10 cellular contexts compared by ENCODE assay signal in genomic region chr1:2583871-2584341, GRCh38. TPM values are rescaled to one million over a fixed set of nuclear protein-coding genes. Genes with fewer than 3 reads are reported as not detected.
DNase-seq lines count a peak whose midpoint lies in the region; ATAC-seq and TF ChIP-seq lines count a peak whose summit lies in the region.
"Had no signal": no experiment of that assay in that cellular context is flagged by ENCODE, and none has a peak within 500 bp of the region (broad histone marks: within the 10 kb centered on the region; RNA-seq: fewer than 3 reads in every experiment).

No MANE protein-coding gene starts in this region.

- H3K4ac ChIP-seq in IMR-90 (ENCODE audit: low read depth, low read length) (0 out of 2 replicates have a peak overlapping the region, but pooled peaks have one; percentile 38), mesenchymal stem cell (ENCODE audit: low read depth in 1 of 2, low read length in 2 of 2) (no peak overlapping the region)

- peak overlapping the region; percentile 63 for H2AK9ac ChIP-seq in IMR-90 (replicated peaks; ENCODE audit: low read depth, low read length, poor library complexity)

- H3K4me3 ChIP-seq in IMR-90 (ENCODE audit: insufficient read depth, low read depth, low read length) = no peak overlapping the region
- no peak overlapping the region for H3K4me3 ChIP-seq in mesenchymal stem cell (ENCODE audit: insufficient read depth in 1 of 2, low read depth in 1 of 2, low read length in 2 of 2)
- no peak overlapping the region for H3K4me3 ChIP-seq in Caco-2 (ENCODE audit: low read depth, low read length)

- peaks cover 0 to 26% of the 10 kb centered on the region in 2 experiments; a peak in 2 of 4 replicates for H3K79me1 ChIP-seq in IMR-90 (ENCODE audit: low read depth in 1 of 2, low read length in 2 of 2)
- H3K79me1 ChIP-seq in mesenchymal stem cell (replicated peaks; ENCODE audit: low read length, poor library complexity, severe bottlenecking) = peaks cover 14% of the 10 kb centered on the region

- H3K23ac ChIP-seq in IMR-90 (ENCODE audit: low read depth, low read length) = no peak overlapping the region; the same call in 1 of the 2 replicates
- H3K23ac ChIP-seq in mesenchymal stem cell (ENCODE audit: low read length in 2 of 2) = no peak overlapping the region

- H4K91ac ChIP-seq in IMR-90 (ENCODE audit: insufficient read depth, low read depth, low read length) (0 out of 2 replicates have a peak overlapping the region, but pooled peaks have one; percentile 23), mesenchymal stem cell (ENCODE audit: low read length) (peak overlapping the region; percentile 18)

- TF ChIP-seq CTCF in IMR-90 (conservative IDR thresholded peaks at IDR 0.05; ENCODE audit: low read depth, low read length) (no peak), Caco-2 (IDR thresholded peaks at IDR 0.05; ENCODE audit: insufficient read depth in 1 of 2, low read depth in 1 of 2, low read length in 1 of 2, severe bottlenecking in 1 of 2, unreplicated experiment in 1 of 2) (no peak)

- no peak overlapping the region for H2BK15ac ChIP-seq in IMR-90 (ENCODE audit: low read depth, low read length)
- H2BK15ac ChIP-seq in mesenchymal stem cell (ENCODE audit: low read depth, poor library complexity, severe bottlenecking) = no peak overlapping the region

- H3K27me3 ChIP-seq in IMR-90 (ENCODE audit: control insufficient read depth, insufficient read depth, low read length) (peaks cover 5% of the 10 kb centered on the region), mesenchymal stem cell (ENCODE audit: control insufficient read depth in 1 of 2, insufficient read depth in 1 of 2, low read length in 2 of 2) (peaks cover 0 to 2% of the 10 kb centered on the region in 2 experiments), Caco-2 (replicated peaks; ENCODE audit: control insufficient read depth, insufficient read depth, low read length) (no peaks in the 10 kb centered on the region)

- TF ChIP-seq POLR2A in IMR-90 (IDR thresholded peaks at IDR 0.05; ENCODE audit: low read depth, low read length) = no peak

- dilution Hi-C loops in IMR-90 (cut with HindIII; ENCODE audit: low sequenced_read_pairs, unreplicated experiment) = no loop called here

- H3K18ac ChIP-seq in IMR-90 (ENCODE audit: low read depth, low read length) = no peak overlapping the region
- no peak overlapping the region for H3K18ac ChIP-seq in mesenchymal stem cell (ENCODE audit: low read depth in 1 of 2, low read length in 2 of 2)

- H3K4me2 ChIP-seq in IMR-90 (ENCODE audit: low read depth, low read length) (peak overlapping the region; percentile 64; the same call in 1 of the 2 replicates), mesenchymal stem cell (ENCODE audit: low read length, poor library complexity, severe bottlenecking) (no peak overlapping the region)

- H3K4me1 ChIP-seq in IMR-90 (ENCODE audit: control insufficient read depth, insufficient read depth, low read length) (peaks cover 14% of the 10 kb centered on the region), mesenchymal stem cell (ENCODE audit: control insufficient read depth, insufficient read depth, low read depth, low read length) (peaks cover 21% of the 10 kb centered on the region), Caco-2 (peaks cover 6% of the 10 kb centered on the region; the same call in 1 of the 2 replicates)

- peaks cover under 1% of the 10 kb centered on the region for H3K36me3 Mint-ChIP-seq in activated T-cell treated with anti-CD3 and anti-CD28 coated beads, Interleukin-2, amount 50 U/mL, for 4 hours (ENCODE audit: insufficient read depth)
- peaks cover 5% of the 10 kb centered on the region for H3K36me3 Mint-ChIP-seq in Caco-2 (ENCODE audit: insufficient read depth, unreplicated experiment)

- no peak overlapping the region for H3K9ac ChIP-seq in IMR-90 (ENCODE audit: low read depth, low read length)
- H3K9ac ChIP-seq in mesenchymal stem cell (ENCODE audit: low read length) = no peak overlapping the region
- H3K9ac ChIP-seq: KMS-11 had no signal

- H4K20me1 ChIP-seq in IMR-90 (ENCODE audit: insufficient read depth, low read length) = no peaks in the 10 kb centered on the region; the same call in 1 of the 2 replicates

- no peaks in the 10 kb centered on the region for H3K9me3 Mint-ChIP-seq in activated T-cell treated with anti-CD3 and anti-CD28 coated beads, Interleukin-2, amount 50 U/mL, for 4 hours
- H3K9me3 Mint-ChIP-seq in Caco-2 (ENCODE audit: unreplicated experiment) = no peaks in the 10 kb centered on the region

- in situ Hi-C loops in IMR-90 (cut with MboI; ENCODE audit: low sequenced_read_pairs) = no loop called here

- H2AK5ac ChIP-seq in IMR-90 (ENCODE audit: low read depth, low read length) (no peak overlapping the region), mesenchymal stem cell (ENCODE audit: low read length, severe bottlenecking) (no peak overlapping the region)

- H3K27me3 Mint-ChIP-seq in activated T-cell treated with anti-CD3 and anti-CD28 coated beads, Interleukin-2, amount 50 U/mL, for 4 hours (ENCODE audit: low read depth) = no peaks in the 10 kb centered on the region
- no peaks in the 10 kb centered on the region for H3K27me3 Mint-ChIP-seq in Caco-2 (ENCODE audit: insufficient read depth, unreplicated experiment)

- 10% methylated on average over 6 of the region's 14 CpGs; no CpG with 5 or more reads in 1 of the 2 experiments for WGBS in IMR-90 (ENCODE audit: extremely low coverage in 2 of 2, insufficient read length in 1 of 2), 2 experiments
- WGBS in mesenchymal stem cell = 88% methylated on average over 14 of the region's 14 CpGs

- H3K36me3 ChIP-seq in IMR-90 (ENCODE audit: control insufficient read depth, insufficient read depth, low read length) (peaks cover under 1% of the 10 kb centered on the region; the same call in 1 of the 2 replicates), mesenchymal stem cell (ENCODE audit: control insufficient read depth in 1 of 2, insufficient read depth in 2 of 2, low read depth in 1 of 2, low read length in 2 of 2) (peaks cover 0 to 7% of the 10 kb centered on the region in 2 experiments), Caco-2 (ENCODE audit: control insufficient read depth, insufficient read depth, low read length) (no peaks in the 10 kb centered on the region)

- H4K8ac ChIP-seq in IMR-90 (ENCODE audit: low read depth in 2 of 2, low read length in 2 of 2) (peak overlapping the region in 1 of 2 experiments; percentile 30; a peak in 2 of 4 replicates), mesenchymal stem cell (ENCODE audit: low read length) (no peak overlapping the region)

- peak overlapping the region; percentile 83 for H3K4me3 Mint-ChIP-seq in activated T-cell treated with anti-CD3 and anti-CD28 coated beads, Interleukin-2, amount 50 U/mL, for 4 hours
- H3K4me3 Mint-ChIP-seq in Caco-2 (ENCODE audit: unreplicated experiment) = no peak overlapping the region

- H2BK20ac ChIP-seq in IMR-90 (ENCODE audit: low read depth, low read length) = no peak overlapping the region

- no peak overlapping the region for H3K27ac ChIP-seq in IMR-90 (ENCODE audit: insufficient read depth, low read length)
- H3K27ac ChIP-seq in mesenchymal stem cell (ENCODE audit: low read length, poor library complexity, severe bottlenecking) = no peak overlapping the region
- H3K27ac ChIP-seq: KMS-11 had no signal

- H3K56ac ChIP-seq in IMR-90 (ENCODE audit: extremely low read depth, insufficient read depth, low read length) = no peak overlapping the region

- H3K9me1 ChIP-seq in IMR-90 (ENCODE audit: insufficient read depth, low read length) = peaks cover 5% of the 10 kb centered on the region

- DNase-seq in CD1c-positive myeloid dendritic cell (ENCODE audit: extremely low spot score) (peak; percentile 18), IMR-90 (peak; percentile 11), mesenchymal stem cell (no peak), Caco-2 (no peak), HK-2 (ENCODE audit: unreplicated experiment) (no peak), cerebellar cortex (ENCODE audit: low spot score) (no peak)
- DNase-seq in activated T-cell treated with anti-CD3 and anti-CD28 coated beads, Interleukin-2, amount 50 U/mL, for 4 hours = no peak
- DNase-seq: islet precursor cell had no signal

- H3K9me3 ChIP-seq in IMR-90 (ENCODE audit: control insufficient read depth, insufficient read depth, low read length) (no peaks in the 10 kb centered on the region), mesenchymal stem cell (ENCODE audit: control insufficient read depth, low read length) (no peaks in the 10 kb centered on the region), Caco-2 (no peaks in the 10 kb centered on the region)

- 0 out of 2 replicates have a peak overlapping the region, but pooled peaks have one; percentile 53 for H3K14ac ChIP-seq in IMR-90 (replicated peaks; ENCODE audit: low read depth, low read length)
- no peak overlapping the region for H3K14ac ChIP-seq in mesenchymal stem cell (ENCODE audit: low read length in 2 of 2)

- TF ChIP-seq RAD21 in IMR-90 (IDR thresholded peaks at IDR 0.05; ENCODE audit: low read length) = no peak

- H3K4me1 Mint-ChIP-seq in activated T-cell treated with anti-CD3 and anti-CD28 coated beads, Interleukin-2, amount 50 U/mL, for 4 hours (ENCODE audit: low read depth) = peaks cover 63% of the 10 kb centered on the region
- H3K4me1 Mint-ChIP-seq in Caco-2 (ENCODE audit: low read depth, unreplicated experiment) = no peaks in the 10 kb centered on the region

- POLR2A ChIA-PET in IMR-90 (lab: Charles Lee; ENCODE audit: unreplicated experiment) = no interaction called here
- POLR2A ChIA-PET in Caco-2 (lab: Charles Lee) = no interaction called here

- no peak overlapping the region for H4K5ac ChIP-seq in IMR-90 (ENCODE audit: low read depth, low read length)

- H3K27ac Mint-ChIP-seq in Caco-2 (ENCODE audit: unreplicated experiment) = no peak overlapping the region

- ATAC-seq in IMR-90 (ENCODE audit: low read depth) (no peak), HG03039 (IDR thresholded peaks at IDR 0.05; ENCODE audit: unreplicated experiment) (no peak)
- no peak for ATAC-seq in activated T-cell treated with anti-CD3 and anti-CD28 coated beads, Interleukin-2, amount 50 U/mL, for 4 hours

- BruUV-seq in IMR-90 (replicated peaks; lab: Mats Ljungman, UMichigan) (no TSS peak), Caco-2 (replicated peaks; lab: Mats Ljungman, UMichigan) (no TSS peak)

- no peak overlapping the region for H2BK12ac ChIP-seq in mesenchymal stem cell (ENCODE audit: low read length in 2 of 2)

- H2BK5ac ChIP-seq in IMR-90 (ENCODE audit: low read depth, low read length, poor library complexity, severe bottlenecking) = no peak overlapping the region
- H2BK5ac ChIP-seq in mesenchymal stem cell (ENCODE audit: low read depth, low read length, poor library complexity, severe bottlenecking) = no peak overlapping the region

- peak overlapping the region; percentile 67 for H2AFZ ChIP-seq in IMR-90 (replicated peaks; ENCODE audit: low read length, poor library complexity)
- no peak overlapping the region for H2AFZ ChIP-seq in mesenchymal stem cell (ENCODE audit: low read depth, low read length)

- CTCF ChIA-PET in IMR-90 (lab: Yijun Ruan, JAX) (interaction anchor here (0.6 kb wide), 1 partner anchor 1083 kb away, joined by 3 read pairs; no protein-coding TSS in a partner anchor), Caco-2 (lab: Charles Lee) (no interaction called here)

- intact Hi-C loops in IMR-90 (cut with micrococcal nuclease) = no loop called here
- intact Hi-C loops in Caco-2 (cut with micrococcal nuclease; ENCODE audit: unreplicated experiment) = no loop called here

- H2BK120ac ChIP-seq in IMR-90 (ENCODE audit: low read depth, low read length) = no peak overlapping the region
- no peak overlapping the region for H2BK120ac ChIP-seq in mesenchymal stem cell (ENCODE audit: low read depth, low read length)

RNA-seq across cellular contexts. Expression of gene PRXL2B, which starts 2.7 kb away (rescaled TPM):
- total RNA-seq in IMR-90 (2012; rRNA removed) (8.1 and 10.9 TPM in 2 replicates), Caco-2 (2022) (16.2 and 16.8 TPM in 2 replicates)
- 22.3 and 23.0 TPM in 2 replicates for polyA plus RNA-seq in IMR-90 (2012; rRNA removed)
- 23.1 and 35.9 TPM in 2 replicates for polyA plus RNA-seq in IMR-90 (2012; cell fraction: cytosol; rRNA removed)
- 23.6 and 41.8 TPM in 2 replicates for polyA plus RNA-seq in IMR-90 (2012; cell fraction: nucleus; rRNA removed; ENCODE audit: low replicate concordance)
- total RNA-seq in activated T-cell treated with anti-CD3 and anti-CD28 coated beads, Interleukin-2, amount 50 U/mL, for 4 hours = 10 to 100 TPM; 33.8 to 42.3 (median 40.8) TPM
- polyA plus RNA-seq in mesenchymal stem cell (2013, experiment 1 of 2) = 17.2 TPM
- 17.2 TPM for polyA plus RNA-seq in mesenchymal stem cell (2013, experiment 2 of 2)

RNA-seq across cellular contexts. Expression of gene TNFRSF14, which starts 27.7 kb away (rescaled TPM):
- 1.3 and 1.7 TPM in 2 replicates for total RNA-seq in IMR-90 (2012; rRNA removed)
- 4.2 and 4.6 TPM in 2 replicates for polyA plus RNA-seq in IMR-90 (2012; rRNA removed)
- polyA plus RNA-seq in IMR-90 (2012; cell fraction: cytosol; rRNA removed) = 3.1 and 5.7 TPM in 2 replicates
- polyA plus RNA-seq in IMR-90 (2012; cell fraction: nucleus; rRNA removed; ENCODE audit: low replicate concordance) = 32.3 and 65.2 TPM in 2 replicates
- total RNA-seq in activated T-cell treated with anti-CD3 and anti-CD28 coated beads, Interleukin-2, amount 50 U/mL, for 4 hours = 100 to 1,000 TPM in 2 of 3 donors, 10 to 100 TPM in 1; 99.3 to 164 (median 114) TPM
- 0.73 TPM for polyA plus RNA-seq in mesenchymal stem cell (2013, experiment 1 of 2)
- polyA plus RNA-seq in mesenchymal stem cell (2013, experiment 2 of 2) = 0.89 TPM
- total RNA-seq in Caco-2 (2022) = 1.5 and 3.2 TPM in 2 replicates

RNA-seq across cellular contexts. Expression of gene MMEL1, which starts 48.9 kb away (rescaled TPM):
- total RNA-seq in IMR-90 (2012; rRNA removed) = under 0.01 TPM in 2 replicates
- 0.12 and 0.20 TPM in 2 replicates for polyA plus RNA-seq in IMR-90 (2012; rRNA removed)
- polyA plus RNA-seq in IMR-90 (2012; cell fraction: cytosol; rRNA removed) = 0.11 TPM in 1 of 2 replicates, not detected in the other
- 0.47 and 0.96 TPM in 2 replicates for polyA plus RNA-seq in IMR-90 (2012; cell fraction: nucleus; rRNA removed; ENCODE audit: low replicate concordance)
- under 1 TPM in 2 of 3 donors, not detected in 1; 0.61 to 0.68 TPM for total RNA-seq in activated T-cell treated with anti-CD3 and anti-CD28 coated beads, Interleukin-2, amount 50 U/mL, for 4 hours
- polyA plus RNA-seq in mesenchymal stem cell (2013, experiment 1 of 2) = not detected
- polyA plus RNA-seq in mesenchymal stem cell (2013, experiment 2 of 2) = not detected
- not detected in 2 replicates for total RNA-seq in Caco-2 (2022)

RNA-seq across cellular contexts. Expression of gene HES5, which starts 53.8 kb away (rescaled TPM):
- total RNA-seq in IMR-90 (2012; rRNA removed) (not detected in 2 replicates), Caco-2 (2022) (not detected in 2 replicates)
- polyA plus RNA-seq in IMR-90 (2012; rRNA removed) = not detected in 2 replicates
- polyA plus RNA-seq in IMR-90 (2012; cell fraction: cytosol; rRNA removed) = 0.08 TPM in 1 of 2 replicates, not detected in the other
- 0.22 and 0.33 TPM in 2 replicates for polyA plus RNA-seq in IMR-90 (2012; cell fraction: nucleus; rRNA removed; ENCODE audit: low replicate concordance)
- not detected for total RNA-seq in activated T-cell treated with anti-CD3 and anti-CD28 coated beads, Interleukin-2, amount 50 U/mL, for 4 hours
- polyA plus RNA-seq in mesenchymal stem cell (2013, experiment 1 of 2) = not detected
- polyA plus RNA-seq in mesenchymal stem cell (2013, experiment 2 of 2) = not detected

RNA-seq across cellular contexts. Expression of gene PANK4, which starts 57.5 kb away (rescaled TPM):
- total RNA-seq in IMR-90 (2012; rRNA removed) (14.0 and 15.3 TPM in 2 replicates), Caco-2 (2022) (27.0 and 31.7 TPM in 2 replicates)
- 18.5 and 23.3 TPM in 2 replicates for polyA plus RNA-seq in IMR-90 (2012; rRNA removed)
- 18.5 and 21.4 TPM in 2 replicates for polyA plus RNA-seq in IMR-90 (2012; cell fraction: cytosol; rRNA removed)
- polyA plus RNA-seq in IMR-90 (2012; cell fraction: nucleus; rRNA removed; ENCODE audit: low replicate concordance) = 113 and 229 TPM in 2 replicates
- 10 to 100 TPM; 38.4 to 40.5 (median 40.0) TPM for total RNA-seq in activated T-cell treated with anti-CD3 and anti-CD28 coated beads, Interleukin-2, amount 50 U/mL, for 4 hours
- polyA plus RNA-seq in mesenchymal stem cell (2013, experiment 1 of 2) = 10.2 TPM
- 9.9 TPM for polyA plus RNA-seq in mesenchymal stem cell (2013, experiment 2 of 2)

Comparison
In these comparisons a context has a peak if more than half of its experiments do, and no peak if none do; other contexts are left out.
1. DNase-seq: peak in CD1c-positive myeloid dendritic cell (single experiment) and IMR-90 (single experiment); none in activated T-cell treated with anti-CD3 and anti-CD28 coated beads, Interleukin-2, amount 50 U/mL, for 4 hours (single experiment), mesenchymal stem cell (single experiment), Caco-2 (0 of 2), HK-2 (single experiment) and cerebellar cortex (single experiment).
2. RNA of gene TNFRSF14, which starts 27.7 kb away (total RNA-seq): 99.3 to 164 TPM in activated T-cell treated with anti-CD3 and anti-CD28 coated beads, Interleukin-2, amount 50 U/mL, for 4 hours; 1.5 to 3.2 TPM in Caco-2 and 1.3 to 1.7 TPM in IMR-90; every median in the first group is over 10 times any median in the second.